ENCODE assay signal across 25 cellular contexts in genomic region chr12:123996581-123996980, GRCh38. TPM values are rescaled to one million over a fixed set of nuclear protein-coding genes. Genes with fewer than 3 reads are reported as not detected.
DNase-seq lines count a peak whose midpoint lies in the region; ATAC-seq and TF ChIP-seq lines count a peak whose summit lies in the region.
"Had no signal": no experiment of that assay in that cellular context is flagged by ENCODE, and none has a peak within 500 bp of the region (broad histone marks: within the 10 kb centered on the region; RNA-seq: fewer than 3 reads in every experiment).

No MANE protein-coding gene starts in this region.

- peaks cover 13% of the 10 kb centered on the region; the same call in 1 of the 2 replicates for H3K4me1 ChIP-seq in SJCRH30
- H3K4me1 ChIP-seq in tibial artery: no peaks in the 10 kb centered on the region
- H3K4me1 ChIP-seq in foreskin keratinocyte: peaks cover 24% of the 10 kb centered on the region

- TF ChIP-seq CTCF in tibial artery (IDR thresholded peaks at IDR 0.05) (no peak), foreskin keratinocyte (conservative IDR thresholded peaks at IDR 0.05) (no peak)

- H3K9me3 ChIP-seq in SJCRH30 (replicated peaks): no peaks in the 10 kb centered on the region
- H3K9me3 ChIP-seq in tibial artery: no peaks in the 10 kb centered on the region
- H3K9me3 ChIP-seq: breast epithelium, esophagus muscularis mucosa, neutrophil had no signal

- H3K36me3 ChIP-seq in SJCRH30 (peaks cover 41% of the 10 kb centered on the region), tibial artery (peaks cover 12 to 39% (median 29%) of the 10 kb centered on the region in 3 donors)
- H3K36me3 ChIP-seq: breast epithelium, neutrophil had no signal

- H3K4me1 Mint-ChIP-seq in effector memory CD8-positive, alpha-beta T cell (ENCODE audit: low read depth in 2 of 2): peaks cover 32 to 33% of the 10 kb centered on the region in 2 donors
- peaks cover 31% of the 10 kb centered on the region for H3K4me1 Mint-ChIP-seq in stimulated activated effector memory CD8-positive, alpha-beta T cell treated with anti-CD3 and anti-CD28 coated beads, Interleukin-12 subunit alpha, Interleukin-12 subunit beta, amount 100 ng/mL, for 72 hours

- intact Hi-C loops in tibial artery (cut with DNase I; ENCODE audit: low total_unique reads): no loop called here

- H3K27me3 ChIP-seq in SJCRH30: no peaks in the 10 kb centered on the region
- H3K27me3 ChIP-seq in tibial artery: no peaks in the 10 kb centered on the region
- H3K27me3 ChIP-seq in foreskin keratinocyte: no peaks in the 10 kb centered on the region
- H3K27me3 ChIP-seq: breast epithelium, esophagus muscularis mucosa, neutrophil had no signal

- H3K36me3 Mint-ChIP-seq in effector memory CD8-positive, alpha-beta T cell (ENCODE audit: insufficient read depth): peaks cover 4% of the 10 kb centered on the region
- H3K36me3 Mint-ChIP-seq in stimulated activated effector memory CD8-positive, alpha-beta T cell treated with anti-CD3 and anti-CD28 coated beads, Interleukin-12 subunit alpha, Interleukin-12 subunit beta, amount 100 ng/mL, for 72 hours: peaks cover 14% of the 10 kb centered on the region

- H3K4me3 ChIP-seq in SJCRH30 (no peak overlapping the region), tibial artery (no peak overlapping the region)
- H3K4me3 ChIP-seq: breast epithelium, esophagus muscularis mucosa had no signal

- no peaks in the 10 kb centered on the region for H3K9me3 Mint-ChIP-seq in effector memory CD8-positive, alpha-beta T cell
- no peaks in the 10 kb centered on the region for H3K9me3 Mint-ChIP-seq in stimulated activated effector memory CD8-positive, alpha-beta T cell treated with anti-CD3 and anti-CD28 coated beads, Interleukin-12 subunit alpha, Interleukin-12 subunit beta, amount 100 ng/mL, for 72 hours
- H3K9me3 Mint-ChIP-seq: activated naive CD4-positive, alpha-beta T cell treated with anti-CD3 and anti-CD28 coated beads, Interleukin-2, amount 50 U/mL, for 72 hours; activated T-cell treated with anti-CD3 and anti-CD28 coated beads, Interleukin-2, amount 50 U/mL, for 4 hours; IgD-negative memory B cell; memory B cell; stimulated activated naive CD8-positive, alpha-beta T cell treated with anti-CD3 and anti-CD28 coated beads, Interleukin-15, amount 100 ng/mL, for 72 hours had no signal

- peak; percentile 45 to 72 for DNase-seq in SJCRH30
- no peak for DNase-seq in effector memory CD8-positive, alpha-beta T cell
- peak; percentile 79 for DNase-seq in midbrain (lab: John Stamatoyannopoulos, UW)
- DNase-seq in stimulated activated effector memory CD8-positive, alpha-beta T cell treated with anti-CD3 and anti-CD28 coated beads, Interleukin-12 subunit alpha, Interleukin-12 subunit beta, amount 100 ng/mL, for 72 hours (ENCODE audit: low spot score in 2 of 2): no peak
- no peak for DNase-seq in activated CD4-positive, CD25-positive, alpha-beta regulatory T cell treated with anti-CD3 and anti-CD28 coated beads, Interleukin-2, amount 50 U/mL, for 72 hours
- no peak for DNase-seq in tibial artery
- DNase-seq in foreskin keratinocyte: no peak
- DNase-seq: activated CD4-positive, alpha-beta T cell treated with anti-CD3 and anti-CD28 coated beads, Interleukin-2, amount 50 U/mL, for 48 hours; activated T-cell treated with anti-CD3 and anti-CD28 coated beads, Interleukin-2, amount 50 U/mL, for 4 hours; COR-L47; GOT3; NCI-H187 treated with DMSO at 0.1 percent for 48 hours; NCI-H524; Right ventricle myocardium superior; stimulated activated CD4-positive, alpha-beta T cell treated with anti-CD3 and anti-CD28 coated beads, Interleukin-1b, Interleukin-23, amount 100 ng/mL, for 48 hours; stimulated activated naive CD8-positive, alpha-beta T cell treated with anti-CD3 and anti-CD28 coated beads, Interleukin-15, amount 100 ng/mL, for 72 hours had no signal

- H3K4me3 Mint-ChIP-seq in effector memory CD8-positive, alpha-beta T cell: no peak overlapping the region
- H3K4me3 Mint-ChIP-seq in stimulated activated effector memory CD8-positive, alpha-beta T cell treated with anti-CD3 and anti-CD28 coated beads, Interleukin-12 subunit alpha, Interleukin-12 subunit beta, amount 100 ng/mL, for 72 hours: no peak overlapping the region
- H3K4me3 Mint-ChIP-seq: activated T-cell treated with anti-CD3 and anti-CD28 coated beads, Interleukin-2, amount 50 U/mL, for 4 hours; IgD-negative memory B cell; memory B cell; stimulated activated naive CD8-positive, alpha-beta T cell treated with anti-CD3 and anti-CD28 coated beads, Interleukin-15, amount 100 ng/mL, for 72 hours had no signal

- no peaks in the 10 kb centered on the region for H3K27me3 Mint-ChIP-seq in effector memory CD8-positive, alpha-beta T cell
- H3K27me3 Mint-ChIP-seq: IgD-negative memory B cell; memory B cell; stimulated activated naive CD8-positive, alpha-beta T cell treated with anti-CD3 and anti-CD28 coated beads, Interleukin-15, amount 100 ng/mL, for 72 hours had no signal

- ATAC-seq in effector memory CD8-positive, alpha-beta T cell (replicated peaks): no peak
- ATAC-seq in stimulated activated effector memory CD8-positive, alpha-beta T cell treated with anti-CD3 and anti-CD28 coated beads, Interleukin-12 subunit alpha, Interleukin-12 subunit beta, amount 100 ng/mL, for 72 hours: no peak
- no peak for ATAC-seq in HG02623 (IDR thresholded peaks at IDR 0.05; ENCODE audit: unreplicated experiment)
- ATAC-seq in foreskin keratinocyte: no peak
- ATAC-seq: activated naive CD4-positive, alpha-beta T cell treated with anti-CD3 and anti-CD28 coated beads, Interleukin-2, amount 50 U/mL, for 72 hours; activated T-cell treated with anti-CD3 and anti-CD28 coated beads, Interleukin-2, amount 50 U/mL, for 4 hours; stimulated activated naive CD8-positive, alpha-beta T cell treated with anti-CD3 and anti-CD28 coated beads, Interleukin-15, amount 100 ng/mL, for 72 hours had no signal

- H3K27ac ChIP-seq in SJCRH30: 0 out of 2 replicates have a peak overlapping the region, but pooled peaks have one; percentile 2
- no peak overlapping the region for H3K27ac ChIP-seq in tibial artery
- no peak overlapping the region for H3K27ac ChIP-seq in foreskin keratinocyte
- H3K27ac ChIP-seq: HL-60, neutrophil, VCaP had no signal

- H3K27ac Mint-ChIP-seq in effector memory CD8-positive, alpha-beta T cell: peak overlapping the region; percentile 12 to 29
- H3K27ac Mint-ChIP-seq in stimulated activated effector memory CD8-positive, alpha-beta T cell treated with anti-CD3 and anti-CD28 coated beads, Interleukin-12 subunit alpha, Interleukin-12 subunit beta, amount 100 ng/mL, for 72 hours: peak overlapping the region; percentile 17
- H3K27ac Mint-ChIP-seq: memory B cell had no signal

RNA-seq across cellular contexts. Expression of gene ZNF664, which starts 23.6 kb away (rescaled TPM):
- total RNA-seq in SJCRH30 (2014; rRNA removed; shearing (Covaris generic)): 102 TPM in 2 replicates
- total RNA-seq in foreskin keratinocyte: 58.2 and 64.9 TPM in 2 replicates
- 19.4 and 21.9 TPM in 2 replicates for polyA plus RNA-seq in foreskin keratinocyte

RNA-seq across cellular contexts. Expression of gene CCDC92, which starts 23.9 kb away (rescaled TPM):
- 7.6 and 7.7 TPM in 2 replicates for total RNA-seq in SJCRH30 (2014; rRNA removed; shearing (Covaris generic))
- total RNA-seq in foreskin keratinocyte: 14.7 and 15.8 TPM in 2 replicates
- 23.0 and 26.9 TPM in 2 replicates for polyA plus RNA-seq in foreskin keratinocyte

Comparison
In these comparisons a context has a peak if more than half of its experiments do, and no peak if none do; other contexts are left out.
1. DNase-seq: peak in SJCRH30 (2 of 2) and midbrain (single experiment); none in effector memory CD8-positive, alpha-beta T cell (0 of 3), stimulated activated effector memory CD8-positive, alpha-beta T cell treated with anti-CD3 and anti-CD28 coated beads, Interleukin-12 subunit alpha, Interleukin-12 subunit beta, amount 100 ng/mL, for 72 hours (0 of 2), activated CD4-positive, CD25-positive, alpha-beta regulatory T cell treated with anti-CD3 and anti-CD28 coated beads, Interleukin-2, amount 50 U/mL, for 72 hours (single experiment), tibial artery (0 of 2) and foreskin keratinocyte (0 of 2).